In genomic region chr15:33559207-33559890, GRCh38 we compare ENCODE assay signal across 17 cellular contexts.
"Had no signal": no experiment of that assay in that cellular context is flagged by ENCODE, and none has a peak within 500 bp of the region (broad histone marks: within the 10 kb centered on the region; RNA-seq: fewer than 3 reads in every experiment).

No MANE protein-coding gene starts in this region.

- H3K4me1 ChIP-seq: thyroid gland, uterus had no signal

- H3K36me3 Mint-ChIP-seq: naive thymus-derived CD8-positive, alpha-beta T cell; stimulated activated effector memory CD8-positive, alpha-beta T cell treated with anti-CD3 and anti-CD28 coated beads, Interleukin-12 subunit alpha, Interleukin-12 subunit beta, amount 100 ng/mL, for 72 hours had no signal

- H3K4me1 Mint-ChIP-seq: naive thymus-derived CD8-positive, alpha-beta T cell; stimulated activated effector memory CD8-positive, alpha-beta T cell treated with anti-CD3 and anti-CD28 coated beads, Interleukin-12 subunit alpha, Interleukin-12 subunit beta, amount 100 ng/mL, for 72 hours had no signal

- H3K4me3 ChIP-seq: lung, mucosa of descending colon, smooth muscle cell, thyroid gland, uterus had no signal

- H3K27me3 ChIP-seq: neutrophil, thyroid gland, uterus had no signal

- H3K27ac ChIP-seq: neutrophil, thyroid gland, uterus had no signal

- H3K9me3 Mint-ChIP-seq: activated T-cell treated with anti-CD3 and anti-CD28 coated beads, Interleukin-2, amount 50 U/mL, for 24 hours had no signal

- H3K4me3 Mint-ChIP-seq: activated naive CD8-positive, alpha-beta T cell; activated T-cell treated with anti-CD3 and anti-CD28 coated beads, Interleukin-2, amount 50 U/mL, for 24 hours; brain; naive thymus-derived CD8-positive, alpha-beta T cell; stimulated activated effector memory CD8-positive, alpha-beta T cell treated with anti-CD3 and anti-CD28 coated beads, Interleukin-12 subunit alpha, Interleukin-12 subunit beta, amount 100 ng/mL, for 72 hours; T-helper 1 cell treated with Interleukin-12 subunit alpha and Interleukin-12 subunit beta and Interleukin-4 antibody, amounts not matched to agents 30 μg/mL and 1 μg/mL, for 36 hours had no signal

- ATAC-seq: mucosa of descending colon; naive thymus-derived CD8-positive, alpha-beta T cell; right cardiac atrium; stimulated activated effector memory CD8-positive, alpha-beta T cell treated with anti-CD3 and anti-CD28 coated beads, Interleukin-12 subunit alpha, Interleukin-12 subunit beta, amount 100 ng/mL, for 72 hours had no signal

- H3K27me3 Mint-ChIP-seq: brain had no signal

- H3K36me3 ChIP-seq: neutrophil, thyroid gland, uterus had no signal

- H3K4me2 ChIP-seq: smooth muscle cell had no signal

- DNase-seq: activated effector memory CD4-positive, alpha-beta T cell treated with Interleukin-2 at 50 U/mL for 16 hours; activated T-cell treated with anti-CD3 and anti-CD28 coated beads, Interleukin-2, amount 50 U/mL, for 24 hours; amygdala; effector memory CD4-positive, alpha-beta T cell; head of caudate nucleus; mucosa of descending colon; naive thymus-derived CD8-positive, alpha-beta T cell; right cardiac atrium; thyroid gland; uterus had no signal

- H3K27ac Mint-ChIP-seq: activated naive CD8-positive, alpha-beta T cell; activated T-cell treated with anti-CD3 and anti-CD28 coated beads, Interleukin-2, amount 50 U/mL, for 24 hours; naive thymus-derived CD8-positive, alpha-beta T cell; stimulated activated effector memory CD8-positive, alpha-beta T cell treated with anti-CD3 and anti-CD28 coated beads, Interleukin-12 subunit alpha, Interleukin-12 subunit beta, amount 100 ng/mL, for 72 hours; T-helper 1 cell treated with Interleukin-12 subunit alpha and Interleukin-12 subunit beta and Interleukin-4 antibody, amounts not matched to agents 30 μg/mL and 1 μg/mL, for 36 hours had no signal
